ENCODE assay signal across 21 cellular contexts in the genomic region with DNA sequence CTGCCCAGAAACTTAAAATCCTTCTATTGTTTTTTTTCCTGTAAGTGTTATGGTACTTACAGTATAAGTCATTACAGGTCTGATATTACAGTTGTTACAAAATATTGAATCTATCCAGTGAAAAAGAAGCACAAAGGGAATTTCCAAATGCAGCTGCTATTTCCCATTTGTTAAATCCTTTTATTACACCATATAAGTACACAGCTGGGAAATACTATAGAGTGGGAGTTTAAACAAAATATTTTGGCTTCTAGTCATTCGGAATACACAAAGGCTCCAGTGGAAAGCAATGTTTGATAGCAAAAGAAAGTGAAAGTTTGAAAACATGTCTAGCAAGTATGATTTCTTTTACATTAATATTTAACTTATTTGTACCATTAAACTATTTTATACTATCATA. TPM values are rescaled to one million over a fixed set of nuclear protein-coding genes. Genes with fewer than 3 reads are reported as not detected.
DNase-seq lines count a peak whose midpoint lies in the region; ATAC-seq and TF ChIP-seq lines count a peak whose summit lies in the region.
"Had no signal": no experiment of that assay in that cellular context is flagged by ENCODE, and none has a peak within 500 bp of the region (broad histone marks: within the 10 kb centered on the region; RNA-seq: fewer than 3 reads in every experiment).

No MANE protein-coding gene starts in this region.

- H3K4me2 ChIP-seq in mammary epithelial cell (ENCODE audit: insufficient read depth, low read depth, low read length) (no peak overlapping the region), mesenchymal stem cell (ENCODE audit: low read length, poor library complexity, severe bottlenecking) (no peak overlapping the region), Karpas-422 (ENCODE audit: low read depth, low read length, poor library complexity, severe bottlenecking) (no peak overlapping the region)
- H3K4me2 ChIP-seq: BLaER1, PC-9 had no signal

- dilution Hi-C loops in mammary epithelial cell (cut with HindIII; ENCODE audit: low sequenced_read_pairs), result no loop called here

- H3K4me1 ChIP-seq in mammary epithelial cell (ENCODE audit: insufficient read depth, low read length) (no peaks in the 10 kb centered on the region), endocrine pancreas (ENCODE audit: control insufficient read depth, insufficient read depth, low read length) (peaks cover 48% of the 10 kb centered on the region), mesenchymal stem cell (ENCODE audit: control insufficient read depth, insufficient read depth, low read depth, low read length) (no peaks in the 10 kb centered on the region), Karpas-422 (ENCODE audit: low read length) (no peaks in the 10 kb centered on the region)
- H3K4me1 ChIP-seq: BLaER1 had no signal

- H3K79me2 ChIP-seq in mammary epithelial cell (ENCODE audit: insufficient read depth, low read length) (no peaks in the 10 kb centered on the region), Karpas-422 (ENCODE audit: low read length) (no peaks in the 10 kb centered on the region)

- no peak overlapping the region for H2BK120ac ChIP-seq in mesenchymal stem cell (ENCODE audit: low read depth, low read length)

- in situ Hi-C loops in mammary epithelial cell (cut with MboI; ENCODE audit: low sequenced_read_pairs in 2 of 2), result no loop called here

- H3K36me3 Mint-ChIP-seq in MCF 10A (ENCODE audit: insufficient read depth, unreplicated experiment), result no peaks in the 10 kb centered on the region
- no peaks in the 10 kb centered on the region for H3K36me3 Mint-ChIP-seq in activated naive CD8-positive, alpha-beta T cell treated with anti-CD3 and anti-CD28 coated beads, Interleukin-2, amount 50 U/mL, for 24 hours (ENCODE audit: low read depth)
- H3K36me3 Mint-ChIP-seq: IgD-negative memory B cell had no signal

- H2AFZ ChIP-seq in mammary epithelial cell (ENCODE audit: low read depth, low read length) (no peak overlapping the region), mesenchymal stem cell (ENCODE audit: low read depth, low read length) (no peak overlapping the region), Karpas-422 (ENCODE audit: low read length) (no peak overlapping the region)
- H2AFZ ChIP-seq: PC-9 had no signal

- H3K4me3 ChIP-seq in mammary epithelial cell (replicated peaks in 1 of 3; ENCODE audit: insufficient read depth in 1 of 3, low read depth in 2 of 3, low read length in 3 of 3) (no peak overlapping the region), endocrine pancreas (ENCODE audit: control insufficient read depth, insufficient read depth, low read length) (peak overlapping the region; percentile 47), mesenchymal stem cell (ENCODE audit: insufficient read depth in 1 of 2, low read depth in 1 of 2, low read length in 2 of 2) (no peak overlapping the region), Karpas-422 (ENCODE audit: low read length) (no peak overlapping the region)
- H3K4me3 ChIP-seq: BLaER1, PC-9, SJCRH30 had no signal

- no peak for ATAC-seq in HG03196 (IDR thresholded peaks at IDR 0.05; ENCODE audit: unreplicated experiment)
- ATAC-seq in activated naive CD8-positive, alpha-beta T cell treated with anti-CD3 and anti-CD28 coated beads, Interleukin-2, amount 50 U/mL, for 24 hours, result no peak

- no peak overlapping the region for H2BK15ac ChIP-seq in mesenchymal stem cell (ENCODE audit: low read depth, poor library complexity, severe bottlenecking)

- no peak overlapping the region for H3K4ac ChIP-seq in mesenchymal stem cell (ENCODE audit: low read depth in 1 of 2, low read length in 2 of 2)

- no peak overlapping the region for H3K18ac ChIP-seq in mesenchymal stem cell (ENCODE audit: low read depth in 1 of 2, low read length in 2 of 2)

- POLR2A ChIA-PET in MCF 10A (lab: Yijun Ruan, JAX), result no interaction called here

- H4K20me1 ChIP-seq in mammary epithelial cell (ENCODE audit: insufficient read depth, low read length) (no peaks in the 10 kb centered on the region), Karpas-422 (ENCODE audit: insufficient read depth, low read depth, low read length) (no peaks in the 10 kb centered on the region)
- H4K20me1 ChIP-seq: BLaER1 had no signal

- no peaks in the 10 kb centered on the region for H3K9me3 ChIP-seq in mammary epithelial cell (replicated peaks; ENCODE audit: insufficient read depth, low read length)
- no peaks in the 10 kb centered on the region for H3K9me3 ChIP-seq in endocrine pancreas (ENCODE audit: control insufficient read depth, low read length)
- no peaks in the 10 kb centered on the region for H3K9me3 ChIP-seq in mesenchymal stem cell (ENCODE audit: control insufficient read depth, low read length)
- H3K9me3 ChIP-seq in Karpas-422 (ENCODE audit: low read length), result no peaks in the 10 kb centered on the region
- H3K9me3 ChIP-seq: BLaER1, SJCRH30 had no signal

- no peaks in the 10 kb centered on the region for H3K27me3 Mint-ChIP-seq in MCF 10A (ENCODE audit: insufficient read depth, unreplicated experiment)
- H3K27me3 Mint-ChIP-seq in activated naive CD8-positive, alpha-beta T cell treated with anti-CD3 and anti-CD28 coated beads, Interleukin-2, amount 50 U/mL, for 24 hours, result no peaks in the 10 kb centered on the region
- H3K27me3 Mint-ChIP-seq: IgD-negative memory B cell had no signal

- no peak overlapping the region for H3K23ac ChIP-seq in mesenchymal stem cell (ENCODE audit: low read length in 2 of 2)

- no peak overlapping the region for H2BK12ac ChIP-seq in mesenchymal stem cell (ENCODE audit: low read length in 2 of 2)

- H3K4me3 Mint-ChIP-seq in MCF 10A (ENCODE audit: unreplicated experiment), result no peak overlapping the region
- H3K4me3 Mint-ChIP-seq in activated naive CD8-positive, alpha-beta T cell treated with anti-CD3 and anti-CD28 coated beads, Interleukin-2, amount 50 U/mL, for 24 hours, result no peak overlapping the region
- H3K4me3 Mint-ChIP-seq: H9, IgD-negative memory B cell had no signal

- H3K14ac ChIP-seq in mesenchymal stem cell (ENCODE audit: low read length in 2 of 2), result no peak overlapping the region

- WGBS in mammary epithelial cell (ENCODE audit: low coverage, missing lambda C conversion rate), result 80% methylated on average over 1 of the region's 1 CpG
- WGBS in mesenchymal stem cell, result no CpG with 5 or more reads among the region's 1 CpG

- H3K9me3 Mint-ChIP-seq in MCF 10A (ENCODE audit: unreplicated experiment), result no peaks in the 10 kb centered on the region
- H3K9me3 Mint-ChIP-seq in activated naive CD8-positive, alpha-beta T cell treated with anti-CD3 and anti-CD28 coated beads, Interleukin-2, amount 50 U/mL, for 24 hours, result no peaks in the 10 kb centered on the region
- H3K9me3 Mint-ChIP-seq: H9 had no signal

- TF ChIP-seq CTCF in mammary epithelial cell (conservative IDR thresholded peaks at IDR 0.05 in 1 of 2, IDR thresholded peaks at IDR 0.05 in 1 of 2; ENCODE audit: extremely low read depth in 1 of 2, insufficient read depth in 1 of 2, low read depth in 1 of 2, low read length in 2 of 2) (no peak), MCF 10A (IDR thresholded peaks at IDR 0.05; ENCODE audit: unreplicated experiment) (no peak)

- DNase-seq in mammary epithelial cell (peak; percentile 37), MCF 10A (ENCODE audit: unreplicated experiment) (no peak), mesenchymal stem cell (peak; percentile 41), Karpas-422 (no peak)
- no peak for DNase-seq in effector CD8-positive, alpha-beta T cell (lab: John Stamatoyannopoulos, UW)
- DNase-seq in activated naive CD8-positive, alpha-beta T cell treated with anti-CD3 and anti-CD28 coated beads, Interleukin-2, amount 50 U/mL, for 24 hours, result no peak
- DNase-seq: 8988T, DMS 273 treated with DMSO at 0.1 percent for 48 hours, H9, NCI-H1048, NCI-H1436 treated with DMSO at 0.1 percent for 48 hours, NCI-H2029 treated with DMSO at 0.1 percent for 48 hours, NCI-H2171 treated with DMSO at 0.1 percent for 48 hours, NCI-H510A, NCI-H774, PC-9 had no signal

- H2BK5ac ChIP-seq in mesenchymal stem cell (ENCODE audit: low read depth, low read length, poor library complexity, severe bottlenecking), result no peak overlapping the region

- H3K9ac ChIP-seq in mammary epithelial cell (ENCODE audit: insufficient read depth, low read length) (no peak overlapping the region), endocrine pancreas (ENCODE audit: control insufficient read depth, insufficient read depth, low read length) (no peak overlapping the region), mesenchymal stem cell (ENCODE audit: low read length) (no peak overlapping the region), Karpas-422 (ENCODE audit: low read length) (no peak overlapping the region)
- H3K9ac ChIP-seq: BLaER1 had no signal

- no peaks in the 10 kb centered on the region for H3K79me1 ChIP-seq in mesenchymal stem cell (replicated peaks; ENCODE audit: low read length, poor library complexity, severe bottlenecking)

- H3K36me3 ChIP-seq in mammary epithelial cell (ENCODE audit: insufficient read depth, low read length), result no peaks in the 10 kb centered on the region
- H3K36me3 ChIP-seq in endocrine pancreas (ENCODE audit: control insufficient read depth, insufficient read depth, low read length), result no peaks in the 10 kb centered on the region
- H3K36me3 ChIP-seq in mesenchymal stem cell (ENCODE audit: control insufficient read depth in 1 of 2, insufficient read depth in 2 of 2, low read depth in 1 of 2, low read length in 2 of 2), result peaks cover 0 to 2% of the 10 kb centered on the region in 2 experiments
- no peaks in the 10 kb centered on the region for H3K36me3 ChIP-seq in Karpas-422 (ENCODE audit: insufficient read depth, low read length)
- H3K36me3 ChIP-seq: BLaER1, SJCRH30 had no signal

- H3K4me1 Mint-ChIP-seq in MCF 10A (ENCODE audit: insufficient read depth, unreplicated experiment), result no peaks in the 10 kb centered on the region
- H3K4me1 Mint-ChIP-seq in activated naive CD8-positive, alpha-beta T cell treated with anti-CD3 and anti-CD28 coated beads, Interleukin-2, amount 50 U/mL, for 24 hours, result no peaks in the 10 kb centered on the region
- H3K4me1 Mint-ChIP-seq: H9, IgD-negative memory B cell had no signal

- H4K91ac ChIP-seq in mesenchymal stem cell (ENCODE audit: low read length), result no peak overlapping the region

- no peaks in the 10 kb centered on the region for H3K9me2 ChIP-seq in Karpas-422 (replicated peaks; ENCODE audit: insufficient read depth, low read length)

- H3K27ac Mint-ChIP-seq in MCF 10A (ENCODE audit: low read depth, unreplicated experiment), result no peak overlapping the region
- H3K27ac Mint-ChIP-seq in activated naive CD8-positive, alpha-beta T cell treated with anti-CD3 and anti-CD28 coated beads, Interleukin-2, amount 50 U/mL, for 24 hours, result no peak overlapping the region
- H3K27ac Mint-ChIP-seq: H9, IgD-negative memory B cell had no signal

- BruUV-seq in mammary epithelial cell (replicated peaks; lab: Mats Ljungman, UMichigan) (no TSS peak), MCF 10A (replicated peaks; lab: Mats Ljungman, UMichigan) (no TSS peak)

- intact Hi-C loops in mammary epithelial cell (cut with micrococcal nuclease), result no loop called here
- intact Hi-C loops in MCF 10A (cut with micrococcal nuclease), result no loop called here

- no peak overlapping the region for H4K8ac ChIP-seq in mesenchymal stem cell (ENCODE audit: low read length)

- H3K27me3 ChIP-seq in mammary epithelial cell (ENCODE audit: insufficient read depth, low read length) (peaks cover 2% of the 10 kb centered on the region), endocrine pancreas (ENCODE audit: control insufficient read depth, insufficient read depth, low read length) (no peaks in the 10 kb centered on the region), mesenchymal stem cell (ENCODE audit: control insufficient read depth in 1 of 2, insufficient read depth in 1 of 2, low read length in 2 of 2) (no peaks in the 10 kb centered on the region), Karpas-422 (ENCODE audit: low read length) (no peaks in the 10 kb centered on the region)
- H3K27me3 ChIP-seq: BLaER1, SJCRH30 had no signal

- H3K27ac ChIP-seq in mammary epithelial cell (ENCODE audit: insufficient read depth, low read depth, low read length) (no peak overlapping the region), mesenchymal stem cell (ENCODE audit: low read length, poor library complexity, severe bottlenecking) (no peak overlapping the region), Karpas-422 (ENCODE audit: low read length) (no peak overlapping the region)
- H3K27ac ChIP-seq: BLaER1, PC-9, SJCRH30 had no signal

- CTCF ChIA-PET in mammary epithelial cell (lab: Charles Lee; ENCODE audit: low non-redundant PET) (no interaction called here), MCF 10A (lab: Yijun Ruan, JAX) (no interaction called here)

- no peak overlapping the region for H2AK5ac ChIP-seq in mesenchymal stem cell (ENCODE audit: low read length, severe bottlenecking)

RNA-seq across cellular contexts. Expression of a gene that starts 17.9 kb away (rescaled TPM):
- 1 to 10 TPM; 2.3 to 7.9 TPM for total RNA-seq in mammary epithelial cell
- polyA plus RNA-seq in mammary epithelial cell, result 0.97 TPM
- polyA minus RNA-seq in mammary epithelial cell, result 1.1 TPM
- 5.2 and 6.4 TPM in 2 replicates for total RNA-seq in MCF 10A (2022)
- 9.2 TPM for polyA plus RNA-seq in mesenchymal stem cell (2013, experiment 1 of 2)
- 8.5 TPM for polyA plus RNA-seq in mesenchymal stem cell (2013, experiment 2 of 2)
- not detected in 2 replicates for total RNA-seq in Karpas-422 (2014; rRNA removed; shearing (Covaris generic); ENCODE audit: low replicate concordance)
- total RNA-seq: H9 had no signal
- polyA plus RNA-seq: IgD-negative memory B cell had no signal

Comparison
In these comparisons a context has a peak if more than half of its experiments do, and no peak if none do; other contexts are left out.
1. DNase-seq: peak in mammary epithelial cell (single experiment) and mesenchymal stem cell (single experiment); none in MCF 10A (single experiment), effector CD8-positive, alpha-beta T cell (single experiment), Karpas-422 (single experiment) and activated naive CD8-positive, alpha-beta T cell treated with anti-CD3 and anti-CD28 coated beads, Interleukin-2, amount 50 U/mL, for 24 hours (single experiment).